ENCODE assay signal across 1 cellular context in genomic region chr17:51857052-51857593, GRCh38.
TF ChIP-seq lines count a peak whose summit lies in the region.

No MANE protein-coding gene starts in this region.

TF ChIP-seq in HepG2, 621 proteins besides CTCF, POLR2A, EP300 and RAD21 (continued from another document):
- TF ChIP-seq ZBTB39 (CRISPR knock-in tag; IDR thresholded peaks at IDR 0.05): no peak
- TF ChIP-seq ZNF282 (IDR thresholded peaks at IDR 0.05; ENCODE audit: partially characterized antibody): no peak
- TF ChIP-seq, protein P1, sequence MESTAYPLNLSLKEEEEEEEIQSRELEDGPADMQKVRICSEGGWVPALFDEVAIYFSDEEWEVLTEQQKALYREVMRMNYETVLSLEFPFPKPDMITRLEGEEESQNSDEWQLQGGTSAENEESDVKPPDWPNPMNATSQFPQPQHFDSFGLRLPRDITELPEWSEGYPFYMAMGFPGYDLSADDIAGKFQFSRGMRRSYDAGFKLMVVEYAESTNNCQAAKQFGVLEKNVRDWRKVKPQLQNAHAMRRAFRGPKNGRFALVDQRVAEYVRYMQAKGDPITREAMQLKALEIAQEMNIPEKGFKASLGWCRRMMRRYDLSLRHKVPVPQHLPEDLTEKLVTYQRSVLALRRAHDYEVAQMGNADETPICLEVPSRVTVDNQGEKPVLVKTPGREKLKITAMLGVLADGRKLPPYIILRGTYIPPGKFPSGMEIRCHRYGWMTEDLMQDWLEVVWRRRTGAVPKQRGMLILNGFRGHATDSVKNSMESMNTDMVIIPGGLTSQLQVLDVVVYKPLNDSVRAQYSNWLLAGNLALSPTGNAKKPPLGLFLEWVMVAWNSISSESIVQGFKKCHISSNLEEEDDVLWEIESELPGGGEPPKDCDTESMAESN (CRISPR knock-in tag; conservative IDR thresholded peaks at IDR 0.05): no peak
- TF ChIP-seq ZNF451 (CRISPR knock-in tag; IDR thresholded peaks at IDR 0.05): no peak
- TF ChIP-seq PAWR (CRISPR knock-in tag; IDR thresholded peaks at IDR 0.05; ENCODE audit: borderline replicate concordance): no peak
- TF ChIP-seq ZBTB20 (CRISPR knock-in tag; IDR thresholded peaks at IDR 0.05; ENCODE audit: borderline replicate concordance, low read depth): no peak
- no peak for TF ChIP-seq THAP11 (CRISPR knock-in tag; IDR thresholded peaks at IDR 0.05)
